ENCODE assay signal across 8 cellular contexts in genomic region chr20:2470051-2470431, GRCh38. TPM values are rescaled to one million over a fixed set of nuclear protein-coding genes. Genes with fewer than 3 reads are reported as not detected.
DNase-seq lines count a peak whose midpoint lies in the region; FAIRE-seq and TF ChIP-seq lines count a peak whose summit lies in the region.

No MANE protein-coding gene starts in this region.

- H3K27ac Mint-ChIP-seq in osteocyte (ENCODE audit: unreplicated experiment), result peak overlapping the region; percentile 98

- no peaks in the 10 kb centered on the region for H3K9me3 Mint-ChIP-seq in osteocyte (ENCODE audit: unreplicated experiment)

- TF ChIP-seq CTCF in AG10803 (conservative IDR thresholded peaks at IDR 0.05; ENCODE audit: low read length) (no peak), HL-60 (IDR thresholded peaks at IDR 0.05; ENCODE audit: insufficient read depth, low read length) (no peak), osteocyte (IDR thresholded peaks at IDR 0.05) (no peak), thyroid gland (IDR thresholded peaks at IDR 0.05) (no peak)

- no peaks in the 10 kb centered on the region for H3K27me3 Mint-ChIP-seq in osteocyte (ENCODE audit: unreplicated experiment)

- FAIRE-seq in RCC 7860 (lab: Jason Lieb, UNC), result no peak

- H3K27ac ChIP-seq in HL-60 (replicated peaks) (peak overlapping the region; percentile 99), thyroid gland (peak overlapping the region; percentile 91 to 98 (median 95))

- DNase-seq in AG10803 (ENCODE audit: low read depth), result peak; percentile 54
- DNase-seq in GM19238 (ENCODE audit: insufficient read length, low spot score), result peak; percentile 62
- DNase-seq in HL-60 (ENCODE audit: low read depth in 1 of 2, low spot score in 1 of 2), result peak in 1 of 2 experiments; percentile 67
- DNase-seq in RCC 7860 (ENCODE audit: low spot score), result peak; percentile 33
- DNase-seq in activated effector memory CD4-positive, alpha-beta T cell treated with Interleukin-2 at 50 U/mL for 16 hours, result peak; percentile 53
- peak; percentile 39 for DNase-seq in foreskin melanocyte
- no peak for DNase-seq in osteocyte (ENCODE audit: extremely low spot score, unreplicated experiment)
- DNase-seq in thyroid gland, result peak; percentile 30 to 32

- peaks cover 18 to 24% of the 10 kb centered on the region in 2 donors for H3K36me3 ChIP-seq in thyroid gland

- TF ChIP-seq POLR2A in thyroid gland (IDR thresholded peaks at IDR 0.05), result no peak

- peak overlapping the region; percentile 97 for H3K4me3 Mint-ChIP-seq in osteocyte (ENCODE audit: unreplicated experiment)

- H3K4me3 ChIP-seq in AG10803 (ENCODE audit: low read length) (peak overlapping the region; percentile 94), HL-60 (replicated peaks; ENCODE audit: insufficient read depth, low read length) (peak overlapping the region; percentile 79), thyroid gland (replicated peaks in 1 of 3) (peak overlapping the region; percentile 22 to 84 (median 69))

- 0 to 1% methylated on average over 16 of the region's 16 CpGs for WGBS in thyroid gland, 2 donors

- no peaks in the 10 kb centered on the region for H3K9me3 ChIP-seq in thyroid gland

- peaks cover 24% of the 10 kb centered on the region for H3K36me3 Mint-ChIP-seq in osteocyte (ENCODE audit: unreplicated experiment)

- no peaks in the 10 kb centered on the region for H3K27me3 ChIP-seq in HL-60 (ENCODE audit: insufficient read depth, poor library complexity, severe bottlenecking)
- H3K27me3 ChIP-seq in thyroid gland, result no peaks in the 10 kb centered on the region

- intact Hi-C loops in thyroid gland (cut with DNase I), result loop anchor here (5.0 kb wide), 1 partner anchor 37 kb away; the partner anchor contains the start of gene ZNF343

- H3K4me1 Mint-ChIP-seq in osteocyte (ENCODE audit: unreplicated experiment), result peaks cover 33% of the 10 kb centered on the region

- H3K4me1 ChIP-seq in thyroid gland, result peaks cover 8 to 15% of the 10 kb centered on the region in 2 donors

RNA-seq across cellular contexts. Expression of gene SNRPB, which starts 0.5 kb away (rescaled TPM):
- 111 and 112 TPM in 2 replicates for total RNA-seq in osteocyte
- 100 to 1,000 TPM; 119 to 176 (median 133) TPM for total RNA-seq in thyroid gland

RNA-seq across cellular contexts. Expression of gene ZNF343, which starts 38.7 kb away (rescaled TPM):
- 10.1 and 11.4 TPM in 2 replicates for total RNA-seq in osteocyte
- total RNA-seq in thyroid gland, result 10 to 100 TPM; 11.0 to 16.3 (median 14.2) TPM
